In the genomic region with DNA sequence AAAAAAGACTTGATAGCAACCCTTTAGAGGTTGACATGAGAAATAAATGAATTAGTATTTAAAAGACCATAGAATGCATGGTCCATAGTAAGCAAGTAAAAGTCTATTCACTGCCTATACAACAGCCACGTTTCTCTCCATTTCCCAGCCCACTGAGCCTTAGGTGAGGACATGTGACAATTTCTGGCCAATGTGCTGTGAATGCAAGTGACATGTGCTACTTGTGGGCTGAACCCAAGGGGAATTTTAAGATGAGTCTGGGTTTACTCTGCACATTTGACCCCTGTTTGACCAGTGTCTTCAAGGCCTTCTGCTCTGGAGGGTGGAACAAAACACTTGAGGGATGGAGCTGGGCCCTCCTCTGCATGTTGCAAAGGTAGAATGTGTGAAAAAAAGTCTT, we compare ENCODE assay signal across 11 cellular contexts.
"Had no signal": no experiment of that assay in that cellular context is flagged by ENCODE, and none has a peak within 500 bp of the region (broad histone marks: within the 10 kb centered on the region; RNA-seq: fewer than 3 reads in every experiment).

No MANE protein-coding gene starts in this region.

- H3K9ac ChIP-seq: GM23248 had no signal

- DNase-seq: GM23248, GOT3, H7, H9, HCEC 1CT, HFFc6 had no signal

- FAIRE-seq: H1, H54 had no signal

- H3K4me1 ChIP-seq: HAP-1 had no signal

- H3K36me3 ChIP-seq: HAP-1 had no signal

- H2AFZ ChIP-seq: GM23248 had no signal

- H3K9me3 ChIP-seq: HAP-1 had no signal

- H3K27ac ChIP-seq: GM23248 had no signal

- ATAC-seq: GM23338, HCT116 had no signal

- H3K4me2 ChIP-seq: GM23338 had no signal

- H3K4me3 ChIP-seq: GM23248, GM23338, HAP-1 had no signal

- H3K27ac Mint-ChIP-seq: GM23338, HFFc6 had no signal

- H3K4me3 Mint-ChIP-seq: GM23338, H9, HFFc6 had no signal
